Comparison of ENCODE assay signal across 8 cellular contexts in the genomic region with DNA sequence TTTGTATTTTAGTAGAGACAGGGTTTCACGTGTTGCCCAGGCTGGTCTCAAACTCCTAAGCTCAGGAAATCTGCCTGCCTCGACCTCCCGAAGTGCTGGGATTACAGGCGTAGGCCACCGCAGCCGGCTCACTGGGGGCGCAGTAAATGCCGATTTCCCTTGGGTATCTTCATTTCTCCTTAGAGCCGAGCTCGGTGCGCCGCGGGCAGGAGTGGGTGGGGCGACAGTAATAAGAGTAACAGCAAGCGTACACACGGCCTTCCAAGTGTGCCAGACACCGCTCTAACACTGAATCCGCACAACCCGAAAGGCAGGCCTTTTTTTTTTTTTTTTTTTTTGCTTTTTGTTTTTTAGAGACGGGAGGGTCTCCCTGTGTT. TPM values are rescaled to one million over a fixed set of nuclear protein-coding genes. Genes with fewer than 3 reads are reported as not detected.
DNase-seq lines count a peak whose midpoint lies in the region; ATAC-seq, FAIRE-seq and TF ChIP-seq lines count a peak whose summit lies in the region.

No MANE protein-coding gene starts in this region.

- peak; percentile 29 for ATAC-seq in GM21390 (IDR thresholded peaks at IDR 0.05; ENCODE audit: unreplicated experiment)

- no peak for TF ChIP-seq POLR2A in lower leg skin (IDR thresholded peaks at IDR 0.05)

- no peak overlapping the region for H3K4me3 ChIP-seq in KMS-11 (IDR thresholded peaks at IDR 0.05; ENCODE audit: insufficient read depth, low read depth, low read length)
- peak overlapping the region; percentile 86 for H3K4me3 ChIP-seq in WI38 (ENCODE audit: low read depth, low read length)
- H3K4me3 ChIP-seq in choroid plexus epithelial cell (ENCODE audit: low read depth, low read length) = peak overlapping the region; percentile 71
- peak overlapping the region; percentile 49 for H3K4me3 ChIP-seq in lower leg skin (ENCODE audit: low read depth, poor library complexity, severe bottlenecking)

- no peaks in the 10 kb centered on the region for H4K20me1 ChIP-seq in KMS-11 (ENCODE audit: insufficient read depth)

- H3K36me3 ChIP-seq in KMS-11 (ENCODE audit: insufficient read depth) = peaks cover 4% of the 10 kb centered on the region; the same call in 1 of the 2 replicates

- DNase-seq in CD14-positive monocyte (ENCODE audit: low spot score) (no peak), choroid plexus epithelial cell (ENCODE audit: low read depth) (peak; percentile 42), lower leg skin (ENCODE audit: low spot score in 2 of 2) (peak in 1 of 2 donors; percentile 27), frontal cortex (ENCODE audit: low spot score in 2 of 2) (no peak)
- peak; percentile 29 to 80 (median 54) for DNase-seq in stimulated activated naive CD4-positive, alpha-beta T cell (lab: John Stamatoyannopoulos, UW)

- peak overlapping the region; percentile 68; the same call in 1 of the 2 replicates for H3K9ac ChIP-seq in KMS-11

- H3K4me2 ChIP-seq in KMS-11 = peak overlapping the region; percentile 79

- peaks cover 39% of the 10 kb centered on the region for H3K4me1 Mint-ChIP-seq in CD14-positive monocyte

- no peaks in the 10 kb centered on the region for H3K9me3 Mint-ChIP-seq in CD14-positive monocyte

- peak overlapping the region; percentile 89 to 97 (median 95) for H3K27ac Mint-ChIP-seq in CD14-positive monocyte

- intact Hi-C loops in CD14-positive monocyte (cut with micrococcal nuclease) = loop anchor here (2.0 to 10.0 kb wide), 2 partner anchors 301 to 811 kb away; no protein-coding TSS in a partner anchor
- intact Hi-C loops in lower leg skin (cut with DNase I; ENCODE audit: low total_unique reads) = loop anchor here (10.0 kb wide), 2 partner anchors 321 to 811 kb away; a partner anchor contains a TSS

- TF ChIP-seq CTCF in CD14-positive monocyte (IDR thresholded peaks at IDR 0.05) (no peak), KMS-11 (conservative IDR thresholded peaks at IDR 0.05; ENCODE audit: low read depth, low read length) (no peak), WI38 (IDR thresholded peaks at IDR 0.05; ENCODE audit: low read depth, low read length) (no peak), choroid plexus epithelial cell (conservative IDR thresholded peaks at IDR 0.05; ENCODE audit: low read depth, low read length) (no peak), lower leg skin (IDR thresholded peaks at IDR 0.05) (no peak)

- H3K27me3 Mint-ChIP-seq in CD14-positive monocyte (ENCODE audit: low read depth in 3 of 3) = peaks cover 0 to 4% (median 3%) of the 10 kb centered on the region in 3 donors

- H3K79me2 ChIP-seq in KMS-11 (ENCODE audit: insufficient read depth, low read depth) = peaks cover 48% of the 10 kb centered on the region

- H3K4me3 Mint-ChIP-seq in CD14-positive monocyte = peak overlapping the region; percentile 94 to 97

- H3K27me3 ChIP-seq in KMS-11 (ENCODE audit: insufficient read depth, low read depth) = no peaks in the 10 kb centered on the region

- H2AFZ ChIP-seq in KMS-11 (ENCODE audit: low read depth) = peak overlapping the region; percentile 80

- peaks cover 24% of the 10 kb centered on the region for H3K4me1 ChIP-seq in KMS-11 (ENCODE audit: low read depth, poor library complexity, severe bottlenecking)

- peak overlapping the region; percentile 81 for H3K27ac ChIP-seq in KMS-11

- whole genome bisulfite sequencing in lower leg skin, 2 donors = 0% methylated on average over 20 of the region's 20 CpGs

- H3K36me3 Mint-ChIP-seq in CD14-positive monocyte = peaks cover 11 to 17% of the 10 kb centered on the region in 2 donors

- no peak for FAIRE-seq in frontal cortex (lab: Jason Lieb, UNC)

RNA-seq across cellular contexts. Expression of a gene that starts 0.5 kb away (rescaled TPM):
- 10 to 100 TPM; 65.1 to 82.3 TPM for polyA plus RNA-seq in CD14-positive monocyte
- total RNA-seq in lower leg skin (10 to 100 TPM; 26.7 to 49.0 (median 36.6) TPM), frontal cortex (57.9 TPM)

RNA-seq across cellular contexts. Expression of a gene that starts 24.6 kb away (rescaled TPM):
- polyA plus RNA-seq in CD14-positive monocyte = 10 to 100 TPM; 27.9 to 29.1 TPM
- total RNA-seq in lower leg skin (10 to 100 TPM; 42.7 to 67.9 (median 57.7) TPM), frontal cortex (42.8 TPM)

Comparison
In these comparisons a context has a peak if more than half of its experiments do, and no peak if none do; other contexts are left out.
1. DNase-seq: peak in choroid plexus epithelial cell (single experiment) and stimulated activated naive CD4-positive, alpha-beta T cell (6 of 6); none in CD14-positive monocyte (single experiment) and frontal cortex (0 of 2).